ENCODE assay signal across 8 cellular contexts in genomic region chr5:181173027-181173419, GRCh38. TPM values are rescaled to one million over a fixed set of nuclear protein-coding genes. Genes with fewer than 3 reads are reported as not detected.
DNase-seq lines count a peak whose midpoint lies in the region; ATAC-seq and TF ChIP-seq lines count a peak whose summit lies in the region.

No MANE protein-coding gene starts in this region.

- H3K4me1 ChIP-seq in mammary epithelial cell (ENCODE audit: insufficient read depth, low read length), result peaks cover 8% of the 10 kb centered on the region

- no peaks in the 10 kb centered on the region for H3K9me3 ChIP-seq in mammary epithelial cell (replicated peaks; ENCODE audit: insufficient read depth, low read length)

- 19% methylated on average over 11 of the region's 11 CpGs for WGBS in mammary epithelial cell (ENCODE audit: low coverage, missing lambda C conversion rate)

- intact Hi-C loops in left cardiac atrium (cut with DNase I), result no loop called here
- intact Hi-C loops in left ventricle myocardium superior (cut with micrococcal nuclease), result no loop called here
- intact Hi-C loops in mammary epithelial cell (cut with micrococcal nuclease), result loop anchor here (1.0 kb wide), 1 partner anchor 14 kb away; no protein-coding TSS in a partner anchor

- in situ Hi-C loops in mammary epithelial cell (cut with MboI; ENCODE audit: low sequenced_read_pairs in 2 of 2), result no loop called here

- H3K4me1 Mint-ChIP-seq in stimulated activated naive B cell treated with anti-CD40 and anti-IgM and Interleukin-4, amounts not matched to agents 10 μg/mL and 1 μg/mL and 100 μg/mL, for 72 hours, result peaks cover 20 to 38% of the 10 kb centered on the region in 2 donors

- peak overlapping the region; percentile 67 for H3K4me2 ChIP-seq in mammary epithelial cell (ENCODE audit: insufficient read depth, low read depth, low read length)

- H4K20me1 ChIP-seq in mammary epithelial cell (ENCODE audit: insufficient read depth, low read length), result no peaks in the 10 kb centered on the region

- no peaks in the 10 kb centered on the region for H3K79me2 ChIP-seq in mammary epithelial cell (ENCODE audit: insufficient read depth, low read length)

- peaks cover 0 to 5% of the 10 kb centered on the region in 2 donors for H3K9me3 Mint-ChIP-seq in stimulated activated naive B cell treated with anti-CD40 and anti-IgM and Interleukin-4, amounts not matched to agents 10 μg/mL and 1 μg/mL and 100 μg/mL, for 72 hours

- peak overlapping the region; percentile 81 for H2AFZ ChIP-seq in mammary epithelial cell (ENCODE audit: low read depth, low read length)

- ATAC-seq in left cardiac atrium (peak; percentile 12 to 19), left ventricle myocardium superior (no peak)
- peak; percentile 57 to 64 for ATAC-seq in stimulated activated naive B cell treated with anti-CD40 and anti-IgM and Interleukin-4, amounts not matched to agents 10 μg/mL and 1 μg/mL and 100 μg/mL, for 72 hours (replicated peaks)

- H3K36me3 ChIP-seq in mammary epithelial cell (ENCODE audit: insufficient read depth, low read length), result no peaks in the 10 kb centered on the region

- H3K27ac ChIP-seq in mammary epithelial cell (ENCODE audit: insufficient read depth, low read depth, low read length), result no peak overlapping the region

- CTCF ChIA-PET in mammary epithelial cell (lab: Charles Lee; ENCODE audit: low non-redundant PET), result no interaction called here

- no TSS peak for BruUV-seq in mammary epithelial cell (replicated peaks; lab: Mats Ljungman, UMichigan)

- peak overlapping the region; percentile 59 for H3K4me3 ChIP-seq in Jurkat, Clone E6-1 (ENCODE audit: low read length)
- H3K4me3 ChIP-seq in mammary epithelial cell (replicated peaks in 1 of 3; ENCODE audit: insufficient read depth in 1 of 3, low read depth in 2 of 3, low read length in 3 of 3), result peak overlapping the region; percentile 33 to 41 (median 37)

- peak overlapping the region; percentile 82 to 88 for H3K4me3 Mint-ChIP-seq in stimulated activated naive B cell treated with anti-CD40 and anti-IgM and Interleukin-4, amounts not matched to agents 10 μg/mL and 1 μg/mL and 100 μg/mL, for 72 hours

- H3K27me3 Mint-ChIP-seq in stimulated activated naive B cell treated with anti-CD40 and anti-IgM and Interleukin-4, amounts not matched to agents 10 μg/mL and 1 μg/mL and 100 μg/mL, for 72 hours, result peaks cover 33 to 44% of the 10 kb centered on the region in 2 donors

- TF ChIP-seq CTCF in mammary epithelial cell (conservative IDR thresholded peaks at IDR 0.05 in 1 of 2, IDR thresholded peaks at IDR 0.05 in 1 of 2; ENCODE audit: extremely low read depth in 1 of 2, insufficient read depth in 1 of 2, low read depth in 1 of 2, low read length in 2 of 2), result no peak

- dilution Hi-C loops in mammary epithelial cell (cut with HindIII; ENCODE audit: low sequenced_read_pairs), result no loop called here

- DNase-seq in left cardiac atrium, result no peak
- DNase-seq in left ventricle myocardium superior, result no peak
- peak; percentile 71 for DNase-seq in Jurkat, Clone E6-1 (ENCODE audit: low read depth, low spot score)
- no peak for DNase-seq in mammary epithelial cell
- no peak for DNase-seq in stimulated activated naive B cell treated with anti-CD40 and anti-IgM and Interleukin-4, amounts not matched to agents 10 μg/mL and 1 μg/mL and 100 μg/mL, for 72 hours
- DNase-seq in NOMO-1 treated with dmso at 0.1 percent for 144 hours (lab: John Stamatoyannopoulos, UW; ENCODE audit: unreplicated experiment), result no peak
- no peak for DNase-seq in anterior cingulate cortex (lab: John Stamatoyannopoulos, UW)
- no peak for DNase-seq in NCI-H1092 treated with DMSO at 0.1 percent for 48 hours (lab: John Stamatoyannopoulos, UW)

- peaks cover 8 to 10% of the 10 kb centered on the region in 2 donors for H3K36me3 Mint-ChIP-seq in stimulated activated naive B cell treated with anti-CD40 and anti-IgM and Interleukin-4, amounts not matched to agents 10 μg/mL and 1 μg/mL and 100 μg/mL, for 72 hours

- peak overlapping the region; percentile 96 for H3K27ac Mint-ChIP-seq in stimulated activated naive B cell treated with anti-CD40 and anti-IgM and Interleukin-4, amounts not matched to agents 10 μg/mL and 1 μg/mL and 100 μg/mL, for 72 hours

- no peaks in the 10 kb centered on the region for H3K27me3 ChIP-seq in mammary epithelial cell (ENCODE audit: insufficient read depth, low read length)

- H3K9ac ChIP-seq in mammary epithelial cell (ENCODE audit: insufficient read depth, low read length), result no peak overlapping the region

RNA-seq across cellular contexts. Expression of gene OR2V2, which starts 25.6 kb away (rescaled TPM):
- total RNA-seq in left cardiac atrium (not detected), left ventricle myocardium superior (not detected), mammary epithelial cell (not detected)
- polyA plus RNA-seq in Jurkat, Clone E6-1 (2012; ENCODE audit: insufficient read depth, insufficient read length), result not detected
- not detected for polyA plus RNA-seq in mammary epithelial cell
- not detected for polyA minus RNA-seq in mammary epithelial cell

RNA-seq across cellular contexts. Expression of gene TRIM7, which starts 32.0 kb away (rescaled TPM):
- total RNA-seq in left cardiac atrium, result 1 to 10 TPM; 5.9 to 9.0 TPM
- 20.0 TPM for total RNA-seq in left ventricle myocardium superior
- polyA plus RNA-seq in Jurkat, Clone E6-1 (2012; ENCODE audit: insufficient read depth, insufficient read length), result not detected
- total RNA-seq in mammary epithelial cell, result 10 to 100 TPM in 1 of 2 donors, 1 to 10 TPM in 1; 6.3 to 31.4 TPM
- polyA plus RNA-seq in mammary epithelial cell, result 18.8 TPM
- 6.6 TPM for polyA minus RNA-seq in mammary epithelial cell

RNA-seq across cellular contexts. Expression of gene OR2V1, which starts 42.1 kb away (rescaled TPM):
- total RNA-seq in left cardiac atrium (not detected), left ventricle myocardium superior (not detected), mammary epithelial cell (not detected)
- polyA plus RNA-seq in Jurkat, Clone E6-1 (2012; ENCODE audit: insufficient read depth, insufficient read length), result not detected
- not detected for polyA plus RNA-seq in mammary epithelial cell
- polyA minus RNA-seq in mammary epithelial cell, result not detected

RNA-seq across cellular contexts. Expression of gene TRIM41, which starts 50.1 kb away (rescaled TPM):
- total RNA-seq in left cardiac atrium, result 10 to 100 TPM; 17.1 to 19.1 TPM
- total RNA-seq in left ventricle myocardium superior, result 23.7 TPM
- 44.7 TPM for polyA plus RNA-seq in Jurkat, Clone E6-1 (2012; ENCODE audit: insufficient read depth, insufficient read length)
- 10 to 100 TPM; 10.3 to 30.6 TPM for total RNA-seq in mammary epithelial cell
- 10.1 TPM for polyA plus RNA-seq in mammary epithelial cell
- polyA minus RNA-seq in mammary epithelial cell, result 10.5 TPM
